In the genomic region with DNA sequence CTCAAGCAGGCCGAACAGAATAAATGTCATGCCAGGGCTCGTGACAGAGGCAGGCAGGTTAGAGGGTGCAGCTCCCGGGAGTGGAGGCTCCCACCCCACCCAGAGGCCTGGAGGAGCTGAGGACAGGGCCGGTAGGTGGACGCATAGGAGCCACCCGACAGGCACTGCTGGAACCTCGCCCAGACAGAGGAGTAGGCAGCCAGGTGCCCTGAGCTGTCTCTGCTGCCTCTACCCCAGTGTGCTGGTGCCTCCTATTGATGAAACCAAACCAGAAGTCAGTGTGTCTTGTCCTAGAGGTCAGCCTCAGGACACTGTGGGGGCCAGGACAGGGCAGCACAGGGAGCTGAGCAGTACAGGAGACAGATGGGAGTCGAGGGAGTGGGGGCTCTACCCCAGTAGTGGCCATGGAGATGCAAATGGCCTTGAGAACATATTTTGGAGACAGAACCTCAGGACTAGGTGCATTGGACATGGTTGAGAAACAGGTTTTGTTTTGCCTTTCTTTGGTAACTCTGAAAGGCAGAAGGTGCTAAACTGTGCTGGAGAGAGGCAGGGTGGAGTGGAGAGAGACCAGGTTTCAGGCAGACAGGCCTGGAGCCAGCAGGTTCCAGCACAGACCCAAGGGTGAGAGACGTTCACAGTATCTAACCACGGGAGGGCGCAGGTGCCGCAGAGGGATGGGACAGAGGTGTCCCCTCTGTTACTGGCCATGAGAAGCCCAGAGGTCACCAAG, we compare ENCODE assay signal across 1 cellular context.
A peak's percentile ranks its signal among the peaks of the same experiment; 100 is the strongest.
TF ChIP-seq lines count a peak whose summit lies in the region.

No MANE protein-coding gene starts in this region.

TF ChIP-seq in HepG2, 621 proteins besides CTCF, POLR2A, EP300 and RAD21:
- TF ChIP-seq TRIM24 (CRISPR knock-in tag; IDR thresholded peaks at IDR 0.05) (no peak), ZSCAN25 (CRISPR knock-in tag; IDR thresholded peaks at IDR 0.05) (0 out of 2 replicates have a peak, but pooled peaks have one; percentile 31), EED (CRISPR knock-in tag; IDR thresholded peaks at IDR 0.05) (0 out of 2 replicates have a peak, but pooled peaks have one; percentile 25), NAIF1 (CRISPR knock-in tag; IDR thresholded peaks at IDR 0.05; ENCODE audit: borderline replicate concordance) (no peak), MAFG (CRISPR knock-in tag; IDR thresholded peaks at IDR 0.05) (no peak), STAT5B (CRISPR knock-in tag; IDR thresholded peaks at IDR 0.05) (no peak), SNAPC2 (CRISPR knock-in tag; IDR thresholded peaks at IDR 0.05) (no peak), STAG1 (CRISPR knock-in tag; IDR thresholded peaks at IDR 0.05) (peak; percentile 62), HNRNPH1 (optimal IDR thresholded peaks at IDR 0.05; ENCODE audit: low read depth, low read length) (no peak), HMGA1 (CRISPR knock-in tag; conservative IDR thresholded peaks at IDR 0.05) (no peak), ARNT (IDR thresholded peaks at IDR 0.05) (no peak), PHF8 (CRISPR knock-in tag; IDR thresholded peaks at IDR 0.05) (no peak), SMC3 (IDR thresholded peaks at IDR 0.05; ENCODE audit: low read length) (peak; percentile 45), ARNTL (CRISPR knock-in tag; IDR thresholded peaks at IDR 0.05) (no peak), GTF3A (CRISPR knock-in tag; conservative IDR thresholded peaks at IDR 0.05) (no peak), ZFX (CRISPR knock-in tag; IDR thresholded peaks at IDR 0.05; ENCODE audit: low read depth) (0 out of 2 replicates have a peak, but pooled peaks have one; percentile 12), SMARCE1 (IDR thresholded peaks at IDR 0.05; ENCODE audit: borderline replicate concordance) (no peak), FOXP1 (IDR thresholded peaks at IDR 0.05) (no peak), FOXP1 (CRISPR knock-in tag; IDR thresholded peaks at IDR 0.05) (no peak), ZNF549 (CRISPR knock-in tag; IDR thresholded peaks at IDR 0.05) (no peak), KMT2A (CRISPR knock-in tag; IDR thresholded peaks at IDR 0.05) (no peak), ZNF441 (CRISPR knock-in tag; IDR thresholded peaks at IDR 0.05; ENCODE audit: borderline replicate concordance) (no peak), NR2F6 (IDR thresholded peaks at IDR 0.05) (no peak; the same call in 1 of the 2 replicates), NR2F6 (CRISPR knock-in tag; IDR thresholded peaks at IDR 0.05) (peak; percentile 48; the same call in 1 of the 2 replicates), BCL6 (CRISPR knock-in tag; IDR thresholded peaks at IDR 0.05) (no peak), HOXA3 (CRISPR knock-in tag; IDR thresholded peaks at IDR 0.05) (no peak), ZNF550 (CRISPR knock-in tag; IDR thresholded peaks at IDR 0.05; ENCODE audit: borderline replicate concordance) (no peak)
- TF ChIP-seq, protein P1, sequence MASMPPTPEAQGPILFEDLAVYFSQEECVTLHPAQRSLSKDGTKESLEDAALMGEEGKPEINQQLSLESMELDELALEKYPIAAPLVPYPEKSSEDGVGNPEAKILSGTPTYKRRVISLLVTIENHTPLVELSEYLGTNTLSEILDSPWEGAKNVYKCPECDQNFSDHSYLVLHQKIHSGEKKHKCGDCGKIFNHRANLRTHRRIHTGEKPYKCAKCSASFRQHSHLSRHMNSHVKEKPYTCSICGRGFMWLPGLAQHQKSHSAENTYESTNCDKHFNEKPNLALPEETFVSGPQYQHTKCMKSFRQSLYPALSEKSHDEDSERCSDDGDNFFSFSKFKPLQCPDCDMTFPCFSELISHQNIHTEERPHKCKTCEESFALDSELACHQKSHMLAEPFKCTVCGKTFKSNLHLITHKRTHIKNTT (CRISPR knock-in tag; IDR thresholded peaks at IDR 0.05): no peak
- TF ChIP-seq, protein P2, sequence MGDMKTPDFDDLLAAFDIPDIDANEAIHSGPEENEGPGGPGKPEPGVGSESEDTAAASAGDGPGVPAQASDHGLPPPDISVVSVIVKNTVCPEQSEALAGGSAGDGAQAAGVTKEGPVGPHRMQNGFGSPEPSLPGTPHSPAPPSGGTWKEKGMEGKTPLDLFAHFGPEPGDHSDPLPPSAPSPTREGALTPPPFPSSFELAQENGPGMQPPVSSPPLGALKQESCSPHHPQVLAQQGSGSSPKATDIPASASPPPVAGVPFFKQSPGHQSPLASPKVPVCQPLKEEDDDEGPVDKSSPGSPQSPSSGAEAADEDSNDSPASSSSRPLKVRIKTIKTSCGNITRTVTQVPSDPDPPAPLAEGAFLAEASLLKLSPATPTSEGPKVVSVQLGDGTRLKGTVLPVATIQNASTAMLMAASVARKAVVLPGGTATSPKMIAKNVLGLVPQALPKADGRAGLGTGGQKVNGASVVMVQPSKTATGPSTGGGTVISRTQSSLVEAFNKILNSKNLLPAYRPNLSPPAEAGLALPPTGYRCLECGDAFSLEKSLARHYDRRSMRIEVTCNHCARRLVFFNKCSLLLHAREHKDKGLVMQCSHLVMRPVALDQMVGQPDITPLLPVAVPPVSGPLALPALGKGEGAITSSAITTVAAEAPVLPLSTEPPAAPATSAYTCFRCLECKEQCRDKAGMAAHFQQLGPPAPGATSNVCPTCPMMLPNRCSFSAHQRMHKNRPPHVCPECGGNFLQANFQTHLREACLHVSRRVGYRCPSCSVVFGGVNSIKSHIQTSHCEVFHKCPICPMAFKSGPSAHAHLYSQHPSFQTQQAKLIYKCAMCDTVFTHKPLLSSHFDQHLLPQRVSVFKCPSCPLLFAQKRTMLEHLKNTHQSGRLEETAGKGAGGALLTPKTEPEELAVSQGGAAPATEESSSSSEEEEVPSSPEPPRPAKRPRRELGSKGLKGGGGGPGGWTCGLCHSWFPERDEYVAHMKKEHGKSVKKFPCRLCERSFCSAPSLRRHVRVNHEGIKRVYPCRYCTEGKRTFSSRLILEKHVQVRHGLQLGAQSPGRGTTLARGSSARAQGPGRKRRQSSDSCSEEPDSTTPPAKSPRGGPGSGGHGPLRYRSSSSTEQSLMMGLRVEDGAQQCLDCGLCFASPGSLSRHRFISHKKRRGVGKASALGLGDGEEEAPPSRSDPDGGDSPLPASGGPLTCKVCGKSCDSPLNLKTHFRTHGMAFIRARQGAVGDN (CRISPR knock-in tag; IDR thresholded peaks at IDR 0.05): peak; percentile 1; the same call in 1 of the 2 replicates
- TF ChIP-seq, protein P3, sequence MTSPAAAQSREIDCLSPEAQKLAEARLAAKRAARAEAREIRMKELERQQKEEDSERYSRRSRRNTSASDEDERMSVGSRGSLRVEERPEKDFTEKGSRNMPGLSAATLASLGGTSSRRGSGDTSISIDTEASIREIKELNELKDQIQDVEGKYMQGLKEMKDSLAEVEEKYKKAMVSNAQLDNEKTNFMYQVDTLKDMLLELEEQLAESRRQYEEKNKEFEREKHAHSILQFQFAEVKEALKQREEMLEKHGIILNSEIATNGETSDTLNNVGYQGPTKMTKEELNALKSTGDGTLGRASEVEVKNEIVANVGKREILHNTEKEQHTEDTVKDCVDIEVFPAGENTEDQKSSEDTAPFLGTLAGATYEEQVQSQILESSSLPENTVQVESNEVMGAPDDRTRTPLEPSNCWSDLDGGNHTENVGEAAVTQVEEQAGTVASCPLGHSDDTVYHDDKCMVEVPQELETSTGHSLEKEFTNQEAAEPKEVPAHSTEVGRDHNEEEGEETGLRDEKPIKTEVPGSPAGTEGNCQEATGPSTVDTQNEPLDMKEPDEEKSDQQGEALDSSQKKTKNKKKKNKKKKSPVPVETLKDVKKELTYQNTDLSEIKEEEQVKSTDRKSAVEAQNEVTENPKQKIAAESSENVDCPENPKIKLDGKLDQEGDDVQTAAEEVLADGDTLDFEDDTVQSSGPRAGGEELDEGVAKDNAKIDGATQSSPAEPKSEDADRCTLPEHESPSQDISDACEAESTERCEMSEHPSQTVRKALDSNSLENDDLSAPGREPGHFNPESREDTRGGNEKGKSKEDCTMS (CRISPR knock-in tag; conservative IDR thresholded peaks at IDR 0.05): no peak
- TF ChIP-seq, protein P4, sequence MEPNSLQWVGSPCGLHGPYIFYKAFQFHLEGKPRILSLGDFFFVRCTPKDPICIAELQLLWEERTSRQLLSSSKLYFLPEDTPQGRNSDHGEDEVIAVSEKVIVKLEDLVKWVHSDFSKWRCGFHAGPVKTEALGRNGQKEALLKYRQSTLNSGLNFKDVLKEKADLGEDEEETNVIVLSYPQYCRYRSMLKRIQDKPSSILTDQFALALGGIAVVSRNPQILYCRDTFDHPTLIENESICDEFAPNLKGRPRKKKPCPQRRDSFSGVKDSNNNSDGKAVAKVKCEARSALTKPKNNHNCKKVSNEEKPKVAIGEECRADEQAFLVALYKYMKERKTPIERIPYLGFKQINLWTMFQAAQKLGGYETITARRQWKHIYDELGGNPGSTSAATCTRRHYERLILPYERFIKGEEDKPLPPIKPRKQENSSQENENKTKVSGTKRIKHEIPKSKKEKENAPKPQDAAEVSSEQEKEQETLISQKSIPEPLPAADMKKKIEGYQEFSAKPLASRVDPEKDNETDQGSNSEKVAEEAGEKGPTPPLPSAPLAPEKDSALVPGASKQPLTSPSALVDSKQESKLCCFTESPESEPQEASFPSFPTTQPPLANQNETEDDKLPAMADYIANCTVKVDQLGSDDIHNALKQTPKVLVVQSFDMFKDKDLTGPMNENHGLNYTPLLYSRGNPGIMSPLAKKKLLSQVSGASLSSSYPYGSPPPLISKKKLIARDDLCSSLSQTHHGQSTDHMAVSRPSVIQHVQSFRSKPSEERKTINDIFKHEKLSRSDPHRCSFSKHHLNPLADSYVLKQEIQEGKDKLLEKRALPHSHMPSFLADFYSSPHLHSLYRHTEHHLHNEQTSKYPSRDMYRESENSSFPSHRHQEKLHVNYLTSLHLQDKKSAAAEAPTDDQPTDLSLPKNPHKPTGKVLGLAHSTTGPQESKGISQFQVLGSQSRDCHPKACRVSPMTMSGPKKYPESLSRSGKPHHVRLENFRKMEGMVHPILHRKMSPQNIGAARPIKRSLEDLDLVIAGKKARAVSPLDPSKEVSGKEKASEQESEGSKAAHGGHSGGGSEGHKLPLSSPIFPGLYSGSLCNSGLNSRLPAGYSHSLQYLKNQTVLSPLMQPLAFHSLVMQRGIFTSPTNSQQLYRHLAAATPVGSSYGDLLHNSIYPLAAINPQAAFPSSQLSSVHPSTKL (CRISPR knock-in tag; IDR thresholded peaks at IDR 0.05): no peak
